ENCODE assay signal across 11 cellular contexts in the genomic region with DNA sequence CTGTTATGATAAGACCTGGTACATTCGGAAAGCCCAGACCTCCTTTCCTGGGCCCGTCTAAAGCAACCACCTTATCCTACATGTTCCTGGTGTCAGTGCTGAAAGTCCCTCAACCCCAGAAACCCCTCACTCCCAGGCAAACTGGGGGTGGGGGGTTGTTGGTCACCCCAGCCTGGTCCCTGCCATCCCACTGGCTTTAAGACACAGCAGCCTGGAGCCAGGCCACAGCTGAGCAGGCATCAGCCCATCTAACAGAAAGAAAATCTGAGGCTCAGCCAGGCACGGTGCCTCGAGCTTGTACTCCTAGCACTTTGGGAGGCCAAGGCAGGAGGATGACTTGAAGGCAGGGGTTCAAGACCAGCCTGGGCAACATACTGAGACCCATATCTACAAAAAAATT. TPM values are rescaled to one million over a fixed set of nuclear protein-coding genes. Genes with fewer than 3 reads are reported as not detected.
DNase-seq lines count a peak whose midpoint lies in the region; ATAC-seq and TF ChIP-seq lines count a peak whose summit lies in the region.
"Had no signal": no experiment of that assay in that cellular context is flagged by ENCODE, and none has a peak within 500 bp of the region (broad histone marks: within the 10 kb centered on the region; RNA-seq: fewer than 3 reads in every experiment).

No MANE protein-coding gene starts in this region.

- peaks cover 4% of the 10 kb centered on the region for H3K9me3 Mint-ChIP-seq in activated naive CD4-positive, alpha-beta T cell treated with anti-CD3 and anti-CD28 coated beads for 36 hours
- H3K9me3 Mint-ChIP-seq in activated naive CD8-positive, alpha-beta T cell (ENCODE audit: low read depth) = no peaks in the 10 kb centered on the region
- H3K9me3 Mint-ChIP-seq: H9 had no signal

- H3K4me1 ChIP-seq in mesendoderm (ENCODE audit: control insufficient read depth, low read depth, low read length) = no peaks in the 10 kb centered on the region
- H3K4me1 ChIP-seq in upper lobe of left lung = peaks cover 44 to 63% (median 53%) of the 10 kb centered on the region in 4 donors
- H3K4me1 ChIP-seq: ascending aorta had no signal

- no peak overlapping the region for H3K56ac ChIP-seq in mesendoderm (ENCODE audit: low read length)

- no peak overlapping the region for H3K9ac ChIP-seq in mesendoderm (ENCODE audit: low read length)

- H3K23ac ChIP-seq in mesendoderm (ENCODE audit: low read length) = no peak overlapping the region

- no peak overlapping the region for H2BK15ac ChIP-seq in mesendoderm (replicated peaks; ENCODE audit: low read depth)

- peak overlapping the region; percentile 90 for H3K4me3 Mint-ChIP-seq in activated naive CD4-positive, alpha-beta T cell treated with anti-CD3 and anti-CD28 coated beads for 36 hours
- H3K4me3 Mint-ChIP-seq in activated naive CD8-positive, alpha-beta T cell = peak overlapping the region; percentile 96

- no peak for TF ChIP-seq POLR2A in upper lobe of left lung (IDR thresholded peaks at IDR 0.05)

- H3K4ac ChIP-seq in mesendoderm (ENCODE audit: low read depth, low read length) = peak overlapping the region; percentile 41

- H3K27me3 ChIP-seq in mesendoderm (ENCODE audit: insufficient read depth, low read length, poor library complexity) = no peaks in the 10 kb centered on the region
- no peaks in the 10 kb centered on the region for H3K27me3 ChIP-seq in upper lobe of left lung
- H3K27me3 ChIP-seq: ascending aorta, ovary had no signal

- no peak overlapping the region for H4K5ac ChIP-seq in mesendoderm (ENCODE audit: low read length)

- peaks cover 53% of the 10 kb centered on the region for H3K4me1 Mint-ChIP-seq in activated naive CD4-positive, alpha-beta T cell treated with anti-CD3 and anti-CD28 coated beads for 36 hours (ENCODE audit: low read depth)
- H3K4me1 Mint-ChIP-seq in activated naive CD8-positive, alpha-beta T cell (ENCODE audit: low read depth) = peaks cover 76% of the 10 kb centered on the region

- DNase-seq in activated naive CD4-positive, alpha-beta T cell treated with anti-CD3 and anti-CD28 coated beads for 36 hours = peak; percentile 51
- no peak for DNase-seq in activated naive CD4-positive, alpha-beta T cell treated with anti-CD3 and anti-CD28 coated beads, Interleukin-2, amount 50 U/mL, for 16 hours
- DNase-seq in mesendoderm = no peak
- DNase-seq in upper lobe of left lung = no peak
- DNase-seq in NCI-H128 (lab: John Stamatoyannopoulos, UW; ENCODE audit: unreplicated experiment) = no peak
- no peak for DNase-seq in NCI-H1436 treated with DMSO at 0.1 percent for 48 hours (lab: John Stamatoyannopoulos, UW)
- DNase-seq: H9 had no signal

- H4K8ac ChIP-seq in mesendoderm (ENCODE audit: low read depth, low read length) = no peak overlapping the region

- WGBS in mesendoderm (ENCODE audit: extremely low coverage, insufficient coverage, low lambda C conversion rate) = no CpG with 5 or more reads among the region's 4 CpGs
- WGBS in upper lobe of left lung, 2 donors = 71 to 100% methylated on average over 4 of the region's 4 CpGs

- no peak overlapping the region for H3K4me3 ChIP-seq in mesendoderm (ENCODE audit: low read length)
- peak overlapping the region in 3 of 4 donors; percentile 9 to 52 (median 39) for H3K4me3 ChIP-seq in upper lobe of left lung
- H3K4me3 ChIP-seq: ascending aorta, ovary had no signal

- no peak overlapping the region for H2BK5ac ChIP-seq in mesendoderm (ENCODE audit: low read length)

- no peaks in the 10 kb centered on the region for H3K79me1 ChIP-seq in mesendoderm (ENCODE audit: low read length)

- CTCF ChIA-PET in activated naive CD4-positive, alpha-beta T cell treated with anti-CD3 and anti-CD28 coated beads for 36 hours (lab: Charles Lee) = interaction anchor here (0.9 to 5.6 kb wide), 2 partner anchors 12 to 65 kb away, joined by 4 to 63 read pairs; no protein-coding TSS in a partner anchor

- no peak overlapping the region for H3K27ac ChIP-seq in mesendoderm (ENCODE audit: low read depth, low read length)
- H3K27ac ChIP-seq in upper lobe of left lung = peak overlapping the region; percentile 81 to 89 (median 84)
- H3K27ac ChIP-seq: ovary had no signal

- no peak overlapping the region for H2AK5ac ChIP-seq in mesendoderm (ENCODE audit: low read length)

- no peak for ATAC-seq in upper lobe of left lung (ENCODE audit: low FRiP score in 2 of 2)
- no peak for ATAC-seq in HG03175 (IDR thresholded peaks at IDR 0.05; ENCODE audit: unreplicated experiment)

- peaks cover 36% of the 10 kb centered on the region for H3K36me3 Mint-ChIP-seq in activated naive CD4-positive, alpha-beta T cell treated with anti-CD3 and anti-CD28 coated beads for 36 hours (ENCODE audit: low read depth)
- peaks cover 5% of the 10 kb centered on the region for H3K36me3 Mint-ChIP-seq in activated naive CD8-positive, alpha-beta T cell

- no peaks in the 10 kb centered on the region for H3K9me3 ChIP-seq in upper lobe of left lung
- H3K9me3 ChIP-seq: ascending aorta, ovary had no signal

- no peak for TF ChIP-seq CTCF in upper lobe of left lung (IDR thresholded peaks at IDR 0.05)

- intact Hi-C loops in activated naive CD4-positive, alpha-beta T cell treated with anti-CD3 and anti-CD28 coated beads for 36 hours (cut with micrococcal nuclease) = loop anchor here (1.0 to 2.0 kb wide), 5 partner anchors 35 to 424 kb away; a partner anchor contains a TSS

- peak overlapping the region; percentile 100 for H3K27ac Mint-ChIP-seq in activated naive CD4-positive, alpha-beta T cell treated with anti-CD3 and anti-CD28 coated beads for 36 hours
- peak overlapping the region; percentile 98 for H3K27ac Mint-ChIP-seq in activated naive CD8-positive, alpha-beta T cell

- no peak overlapping the region for H2BK120ac ChIP-seq in mesendoderm (ENCODE audit: low read depth, low read length)

- no peaks in the 10 kb centered on the region for H3K79me2 ChIP-seq in mesendoderm (ENCODE audit: control insufficient read depth, insufficient read depth, low read length)

- no peaks in the 10 kb centered on the region for H3K27me3 Mint-ChIP-seq in activated naive CD4-positive, alpha-beta T cell treated with anti-CD3 and anti-CD28 coated beads for 36 hours (ENCODE audit: low read depth)
- no peaks in the 10 kb centered on the region for H3K27me3 Mint-ChIP-seq in activated naive CD8-positive, alpha-beta T cell

- H3K36me3 ChIP-seq in mesendoderm (ENCODE audit: control insufficient read depth, insufficient read depth, low read length) (no peaks in the 10 kb centered on the region), upper lobe of left lung (no peaks in the 10 kb centered on the region)
- H3K36me3 ChIP-seq: ascending aorta, ovary had no signal

- no peak overlapping the region for H3K18ac ChIP-seq in mesendoderm (ENCODE audit: low read length)

- no peak overlapping the region for H3K4me2 ChIP-seq in mesendoderm (ENCODE audit: low read length)

- TF ChIP-seq EP300 in upper lobe of left lung (IDR thresholded peaks at IDR 0.05) = no peak

RNA-seq across cellular contexts. Expression of a gene that starts 4.5 kb away (rescaled TPM):
- total RNA-seq in activated naive CD4-positive, alpha-beta T cell treated with anti-CD3 and anti-CD28 coated beads for 36 hours = 10 to 100 TPM; 19.9 to 21.9 TPM
- polyA plus RNA-seq in mesendoderm (2013, experiment 1 of 2) = 0.03 TPM
- polyA plus RNA-seq in mesendoderm (2013, experiment 2 of 2) = 0.11 TPM
- 10 to 100 TPM; 25.2 to 71.4 (median 42.5) TPM for total RNA-seq in upper lobe of left lung

RNA-seq across cellular contexts. Expression of a gene that starts 31.3 kb away (rescaled TPM):
- total RNA-seq in activated naive CD4-positive, alpha-beta T cell treated with anti-CD3 and anti-CD28 coated beads for 36 hours = not detected
- 0.14 TPM for polyA plus RNA-seq in mesendoderm (2013, experiment 1 of 2)
- 0.13 TPM for polyA plus RNA-seq in mesendoderm (2013, experiment 2 of 2)
- 10 to 100 TPM in 5 of 6 donors, 1 to 10 TPM in 1; 1.5 to 50.7 (median 20.5) TPM for total RNA-seq in upper lobe of left lung
- total RNA-seq: H9 had no signal
